In the genomic region with DNA sequence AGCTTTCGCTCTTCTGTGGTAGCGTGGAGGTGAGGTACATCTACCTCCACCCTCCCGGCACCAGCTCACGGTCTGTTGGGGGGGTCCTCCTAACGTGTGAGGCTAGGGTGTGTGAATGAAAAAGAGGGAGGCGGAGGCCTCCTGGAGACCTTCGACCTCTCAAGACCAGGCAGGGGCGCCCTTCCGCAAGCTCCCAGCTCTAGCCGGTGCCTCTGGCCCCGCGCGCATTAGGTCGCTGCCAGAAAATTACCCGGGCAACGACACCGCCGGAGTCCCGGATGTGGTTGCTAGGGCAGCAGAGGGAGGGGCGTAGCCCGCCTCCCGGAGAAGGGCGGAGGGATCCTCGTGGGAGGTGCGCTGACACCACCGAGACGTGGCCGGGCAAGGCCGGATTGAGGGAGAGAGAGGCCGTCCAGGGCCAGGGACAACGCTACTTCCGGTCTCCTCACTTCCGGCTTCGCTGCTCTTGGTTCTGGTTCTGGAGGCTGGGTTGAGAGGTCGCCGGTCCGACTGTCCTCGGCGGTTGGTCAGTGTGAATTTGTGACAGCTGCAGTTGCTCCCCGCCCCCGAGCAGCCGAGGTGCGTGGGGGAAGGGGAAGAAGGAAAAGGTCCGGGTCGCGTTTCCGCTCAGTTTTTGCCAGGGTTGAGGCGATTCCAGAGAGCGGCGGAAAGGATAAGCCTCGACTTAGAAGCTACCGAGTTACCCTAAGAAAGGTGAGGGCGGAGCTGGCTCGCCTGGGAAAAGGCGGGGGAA, we compare ENCODE assay signal across 8 cellular contexts. TPM values are rescaled to one million over a fixed set of nuclear protein-coding genes. Genes with fewer than 3 reads are reported as not detected.
DNase-seq lines count a peak whose midpoint lies in the region; ATAC-seq and TF ChIP-seq lines count a peak whose summit lies in the region.

A gene with protein sequence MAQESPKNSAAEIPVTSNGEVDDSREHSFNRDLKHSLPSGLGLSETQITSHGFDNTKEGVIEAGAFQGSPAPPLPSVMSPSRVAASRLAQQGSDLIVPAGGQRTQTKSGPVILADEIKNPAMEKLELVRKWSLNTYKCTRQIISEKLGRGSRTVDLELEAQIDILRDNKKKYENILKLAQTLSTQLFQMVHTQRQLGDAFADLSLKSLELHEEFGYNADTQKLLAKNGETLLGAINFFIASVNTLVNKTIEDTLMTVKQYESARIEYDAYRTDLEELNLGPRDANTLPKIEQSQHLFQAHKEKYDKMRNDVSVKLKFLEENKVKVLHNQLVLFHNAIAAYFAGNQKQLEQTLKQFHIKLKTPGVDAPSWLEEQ (plus strand): TSS at position 442 of the 754 bp plus-strand sequence. CDS start 49,680 bp downstream, outside the sequence.
A gene (minus strand): TSS at position 218 of the 754 bp plus-strand sequence. CDS start 8,726 bp downstream, outside the sequence.

- no peaks in the 10 kb centered on the region for H3K27me3 ChIP-seq in PC-9 (ENCODE audit: insufficient read depth, low read depth)
- H3K27me3 ChIP-seq in esophagus squamous epithelium: no peaks in the 10 kb centered on the region

- no TSS peak for BruUV-seq in PC-9 (replicated peaks; lab: Mats Ljungman, UMichigan)

- TF ChIP-seq POLR2A in esophagus squamous epithelium (IDR thresholded peaks at IDR 0.05): peak in 3 of 4 donors; percentile 28 to 47 (median 39)

- no peaks in the 10 kb centered on the region; the same call in 1 of the 2 replicates for H4K20me1 ChIP-seq in PC-9 (ENCODE audit: insufficient read depth)

- TF ChIP-seq CTCF in PC-9 (conservative IDR thresholded peaks at IDR 0.05): no peak
- no peak for TF ChIP-seq CTCF in esophagus squamous epithelium (IDR thresholded peaks at IDR 0.05)

- H3K4me3 ChIP-seq in PC-9 (peak within 1 kb of the TSS; percentile 72), esophagus squamous epithelium (peak within 1 kb of the TSS; percentile 67 to 89 (median 76))

- H2AFZ ChIP-seq in PC-9: peak within 1 kb of the TSS; percentile 97

- H3K9me2 ChIP-seq in PC-9 (ENCODE audit: insufficient read depth): no peaks in the 10 kb centered on the region

- WGBS in esophagus squamous epithelium, 2 donors: 0% methylated on average over 5 to 29 of the region's 55 CpGs

- H3K27ac ChIP-seq in PC-9 (peak within 1 kb of the TSS; percentile 71), esophagus squamous epithelium (peak within 1 kb of the TSS; percentile 88 to 98 (median 94))

- CTCF ChIA-PET in PC-9 (lab: Charles Lee): interaction anchor here (1.3 kb wide), 1 partner anchor 279 kb away, joined by 3 read pairs; no protein-coding TSS in a partner anchor

- peak within 1 kb of the TSS; percentile 94 for H3K4me2 ChIP-seq in PC-9

- H3K36me3 ChIP-seq in PC-9 (ENCODE audit: low read depth) (no peaks in the 10 kb centered on the region), esophagus squamous epithelium (peaks cover 0 to 5% (median 0%) of the 10 kb centered on the region in 3 donors)

- no peaks in the 10 kb centered on the region for H3F3A ChIP-seq in PC-9 (ENCODE audit: insufficient read depth, low read depth)

- POLR2A ChIA-PET in PC-9 (lab: Charles Lee; ENCODE audit: unreplicated experiment): interaction anchor here (0.5 to 1.0 kb wide), 8 partner anchors 16 to 367 kb away, joined by 3 to 12 read pairs (median 4); no protein-coding TSS in a partner anchor

- in situ Hi-C loops in KBM-7 (cut with MboI; ENCODE audit: low pct_unique_long_range_greater_than_20kb, low sequenced_read_pairs): no loop called here

- peaks cover 45% of the 10 kb centered on the region for H3K79me2 ChIP-seq in PC-9 (ENCODE audit: low read depth)

- intact Hi-C loops in PC-9 (cut with micrococcal nuclease; ENCODE audit: unreplicated experiment) (loop anchor here (5.0 kb wide), 1 partner anchor 348 kb away; no protein-coding TSS in a partner anchor), esophagus squamous epithelium (cut with DNase I) (no loop called here)

- ATAC-seq in GM21717 (IDR thresholded peaks at IDR 0.05; ENCODE audit: unreplicated experiment): peak; percentile 90

- DNase-seq in DMS79 (lab: John Stamatoyannopoulos, UW) (peak; percentile 77), KBM-7 (peak; percentile 96), PC-9 (peak; percentile 82 to 97), esophagus squamous epithelium (lab: John Stamatoyannopoulos, UW) (peak; percentile 82), myocyte (ENCODE audit: low read depth) (peak; percentile 98)
- DNase-seq in activated T-cell treated with anti-CD3 and anti-CD28 coated beads, Interleukin-2, amount 50 U/mL, for 48 hours: peak; percentile 93 to 96
- peak; percentile 87 to 95 for DNase-seq in stimulated activated CD8-positive, alpha-beta memory T cell treated with anti-CD3 and anti-CD28 coated beads, Interleukin-7, amount 100 ng/mL, for 48 hours (ENCODE audit: extremely low read depth in 1 of 2, low read depth in 1 of 2)

- H3K4me1 ChIP-seq in PC-9 (replicated peaks; ENCODE audit: insufficient read depth): peaks cover 24% of the 10 kb centered on the region; the same call in 1 of the 2 replicates
- peaks cover 4 to 49% (median 11%) of the 10 kb centered on the region in 3 donors for H3K4me1 ChIP-seq in esophagus squamous epithelium

- H3K9me3 ChIP-seq in PC-9 (ENCODE audit: insufficient read depth, low read depth): no peaks in the 10 kb centered on the region
- no peaks in the 10 kb centered on the region for H3K9me3 ChIP-seq in esophagus squamous epithelium

RNA-seq across cellular contexts. Expression of the first gene that starts in this region (rescaled TPM):
- total RNA-seq in PC-9 (2021) (37.4 and 38.4 TPM in 2 replicates), esophagus squamous epithelium (10 to 100 TPM; 21.7 to 34.3 (median 28.0) TPM), myocyte (22.9 and 26.7 TPM in 2 replicates)
- 11.9 TPM for polyA plus RNA-seq in myocyte (2012)

RNA-seq across cellular contexts. Expression of the second gene that starts in this region (rescaled TPM):
- total RNA-seq in PC-9 (2021) (0.35 and 0.70 TPM in 2 replicates), esophagus squamous epithelium (under 1 TPM in 3 of 4 donors, not detected in 1; 0.19 to 0.38 (median 0.22) TPM), myocyte (0.62 and 3.0 TPM in 2 replicates)
- 0.69 TPM for polyA plus RNA-seq in myocyte (2012)

Comparison
In these comparisons a context has a peak if more than half of its experiments do, and no peak if none do; other contexts are left out.
1. Peak in every context shown above with its lines: DNase-seq, ATAC-seq, H3K4me3 ChIP-seq and H3K27ac ChIP-seq.